In the genomic region with DNA sequence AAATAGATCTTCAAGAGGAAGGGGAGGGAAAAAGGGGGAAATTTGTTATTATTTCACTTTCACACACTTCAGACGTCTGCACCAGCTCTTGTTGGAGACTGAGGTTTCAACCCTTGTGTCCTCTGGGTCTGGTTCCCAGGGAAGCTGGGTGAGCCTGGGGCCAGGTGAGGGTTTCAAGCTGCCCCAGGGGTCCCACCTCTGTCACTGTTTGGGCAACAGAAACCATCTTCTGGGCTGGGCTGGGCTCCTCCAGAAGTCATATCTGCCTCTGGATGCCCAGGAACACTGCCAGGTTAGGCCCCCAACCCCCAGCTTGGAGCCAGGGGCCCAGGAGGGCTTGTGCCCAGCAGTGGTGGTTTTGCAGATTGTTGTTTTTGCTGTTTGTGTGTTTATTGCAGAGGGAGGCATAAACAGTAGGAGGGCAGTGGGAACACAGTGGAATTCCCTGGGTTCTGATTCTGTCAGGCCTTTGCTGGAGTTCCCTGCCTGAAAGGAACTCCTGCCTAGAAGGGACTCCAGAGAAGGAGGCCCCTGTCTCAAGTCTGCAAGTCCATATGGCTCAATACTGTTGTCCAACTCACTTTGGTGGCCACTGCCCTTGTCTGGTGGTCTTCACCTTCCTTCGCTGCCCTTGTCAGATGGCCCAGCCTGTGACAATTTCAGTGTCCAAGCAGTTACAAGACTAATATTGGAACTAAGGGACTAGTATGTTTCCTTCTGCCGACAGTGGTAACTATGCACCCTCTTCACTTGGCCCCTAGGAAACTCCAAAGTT, we compare ENCODE assay signal across 16 cellular contexts. TPM values are rescaled to one million over a fixed set of nuclear protein-coding genes. Genes with fewer than 3 reads are reported as not detected.
DNase-seq lines count a peak whose midpoint lies in the region; ATAC-seq and TF ChIP-seq lines count a peak whose summit lies in the region.
"Had no signal": no experiment of that assay in that cellular context is flagged by ENCODE, and none has a peak within 500 bp of the region (broad histone marks: within the 10 kb centered on the region; RNA-seq: fewer than 3 reads in every experiment).

No MANE protein-coding gene starts in this region.

- TF ChIP-seq EP300 in esophagus muscularis mucosa (IDR thresholded peaks at IDR 0.05) = no peak

- H3K27ac ChIP-seq in PC-9 (no peak overlapping the region), esophagus muscularis mucosa (replicated peaks in 1 of 4) (peak overlapping the region; percentile 27 to 69 (median 63)), thoracic aorta (peak overlapping the region; percentile 57 to 62)

- peaks cover 10% of the 10 kb centered on the region for H3K27me3 Mint-ChIP-seq in activated CD8-positive, alpha-beta T cell treated with anti-CD3 and anti-CD28 coated beads, Interleukin-2, amount 10 ng/mL, durations not matched to agents 7 days and 5 days (ENCODE audit: low read depth)
- peaks cover 5% of the 10 kb centered on the region for H3K27me3 Mint-ChIP-seq in activated CD8-positive, alpha-beta T cell treated with anti-CD3 and anti-CD28 coated beads for 36 hours
- peaks cover 3% of the 10 kb centered on the region for H3K27me3 Mint-ChIP-seq in activated CD4-positive, alpha-beta memory T cell treated with anti-CD3 and anti-CD28 coated beads, Interleukin-2, amount 10 ng/mL, durations not matched to agents 7 days and 5 days

- peaks cover 23% of the 10 kb centered on the region for H3F3A ChIP-seq in PC-9 (ENCODE audit: insufficient read depth, low read depth)

- BruUV-seq in PC-9 (replicated peaks; lab: Mats Ljungman, UMichigan) = no TSS peak

- POLR2A ChIA-PET in activated CD8-positive, alpha-beta T cell treated with anti-CD3 and anti-CD28 coated beads, Interleukin-2, amount 10 ng/mL, durations not matched to agents 7 days and 5 days (lab: Charles Lee) = interaction anchor here (0.6 kb wide), 1 partner anchor 292 kb away, joined by 3 read pairs; no protein-coding TSS in a partner anchor
- POLR2A ChIA-PET in activated CD8-positive, alpha-beta T cell treated with anti-CD3 and anti-CD28 coated beads for 36 hours (lab: Charles Lee) = no interaction called here
- POLR2A ChIA-PET in PC-9 (lab: Charles Lee; ENCODE audit: unreplicated experiment) = interaction anchor here (0.5 kb wide), 1 partner anchor 27 kb away, joined by 5 read pairs; no protein-coding TSS in a partner anchor
- POLR2A ChIA-PET in activated CD4-positive, alpha-beta memory T cell treated with anti-CD3 and anti-CD28 coated beads, Interleukin-2, amount 10 ng/mL, durations not matched to agents 7 days and 5 days (lab: Charles Lee) = no interaction called here

- ATAC-seq in activated CD8-positive, alpha-beta T cell treated with anti-CD3 and anti-CD28 coated beads, Interleukin-2, amount 10 ng/mL, durations not matched to agents 7 days and 5 days = peak; percentile 21
- no peak for ATAC-seq in activated CD8-positive, alpha-beta T cell treated with anti-CD3 and anti-CD28 coated beads for 36 hours
- no peak for ATAC-seq in thoracic aorta (ENCODE audit: insufficient number of reproducible peaks, low FRiP score, low read depth)
- ATAC-seq: T-cell had no signal

- 88% methylated on average over 3 of the region's 3 CpGs for WGBS in esophagus muscularis mucosa

- H3K9me3 ChIP-seq in PC-9 (ENCODE audit: insufficient read depth, low read depth) (no peaks in the 10 kb centered on the region), esophagus muscularis mucosa (no peaks in the 10 kb centered on the region), thoracic aorta (no peaks in the 10 kb centered on the region)
- H3K9me3 ChIP-seq: adrenal gland, tibial nerve had no signal

- intact Hi-C loops in activated CD8-positive, alpha-beta T cell treated with anti-CD3 and anti-CD28 coated beads for 36 hours (cut with micrococcal nuclease) = no loop called here
- intact Hi-C loops in PC-9 (cut with micrococcal nuclease; ENCODE audit: unreplicated experiment) = loop anchor here (1.0 to 10.0 kb wide), 2 partner anchors 65 to 278 kb away; a partner anchor contains a TSS
- intact Hi-C loops in esophagus muscularis mucosa (cut with DNase I) = no loop called here

- H3K27ac Mint-ChIP-seq in activated CD8-positive, alpha-beta T cell treated with anti-CD3 and anti-CD28 coated beads, Interleukin-2, amount 10 ng/mL, durations not matched to agents 7 days and 5 days = peak overlapping the region; percentile 4
- no peak overlapping the region for H3K27ac Mint-ChIP-seq in activated CD8-positive, alpha-beta T cell treated with anti-CD3 and anti-CD28 coated beads for 36 hours
- no peak overlapping the region for H3K27ac Mint-ChIP-seq in activated CD4-positive, alpha-beta memory T cell treated with anti-CD3 and anti-CD28 coated beads, Interleukin-2, amount 10 ng/mL, durations not matched to agents 7 days and 5 days
- H3K27ac Mint-ChIP-seq: GM23338, IgD-negative memory B cell, T-cell had no signal

- no peaks in the 10 kb centered on the region for H3K79me2 ChIP-seq in PC-9 (ENCODE audit: low read depth)

- no peak for DNase-seq in activated CD8-positive, alpha-beta T cell treated with anti-CD3 and anti-CD28 coated beads, Interleukin-2, amount 10 ng/mL, durations not matched to agents 7 days and 5 days
- no peak for DNase-seq in activated CD8-positive, alpha-beta T cell treated with anti-CD3 and anti-CD28 coated beads for 36 hours
- DNase-seq in PC-9 (no peak), esophagus muscularis mucosa (ENCODE audit: extremely low spot score) (no peak), thoracic aorta (ENCODE audit: low spot score) (no peak), NCI-H2171 (lab: John Stamatoyannopoulos, UW) (no peak), NCI-H82 (lab: John Stamatoyannopoulos, UW) (no peak)
- DNase-seq in activated CD4-positive, alpha-beta memory T cell treated with anti-CD3 and anti-CD28 coated beads, Interleukin-2, amount 10 ng/mL, durations not matched to agents 7 days and 5 days = no peak
- DNase-seq: activated CD4-positive, CD25-positive, alpha-beta regulatory T cell treated with anti-CD3 and anti-CD28 coated beads, Interleukin-2, amount 50 U/mL, for 72 hours; NCI-H1417; NCI-H345; T-cell had no signal

- no peaks in the 10 kb centered on the region for H3K36me3 Mint-ChIP-seq in activated CD8-positive, alpha-beta T cell treated with anti-CD3 and anti-CD28 coated beads, Interleukin-2, amount 10 ng/mL, durations not matched to agents 7 days and 5 days (ENCODE audit: low read depth)
- no peaks in the 10 kb centered on the region for H3K36me3 Mint-ChIP-seq in activated CD8-positive, alpha-beta T cell treated with anti-CD3 and anti-CD28 coated beads for 36 hours (ENCODE audit: low read depth)
- no peaks in the 10 kb centered on the region for H3K36me3 Mint-ChIP-seq in activated CD4-positive, alpha-beta memory T cell treated with anti-CD3 and anti-CD28 coated beads, Interleukin-2, amount 10 ng/mL, durations not matched to agents 7 days and 5 days (ENCODE audit: low read depth)
- H3K36me3 Mint-ChIP-seq: IgD-negative memory B cell, T-cell had no signal

- CTCF ChIA-PET in activated CD8-positive, alpha-beta T cell treated with anti-CD3 and anti-CD28 coated beads, Interleukin-2, amount 10 ng/mL, durations not matched to agents 7 days and 5 days (lab: Charles Lee) = interaction anchor here (1.4 kb wide), 1 partner anchor 12 kb away, joined by 6 read pairs; no protein-coding TSS in a partner anchor
- CTCF ChIA-PET in activated CD8-positive, alpha-beta T cell treated with anti-CD3 and anti-CD28 coated beads for 36 hours (lab: Charles Lee) = no interaction called here
- CTCF ChIA-PET in PC-9 (lab: Charles Lee) = interaction anchor here (0.6 kb wide), 1 partner anchor 11 kb away, joined by 7 read pairs; no protein-coding TSS in a partner anchor
- CTCF ChIA-PET in activated CD4-positive, alpha-beta memory T cell treated with anti-CD3 and anti-CD28 coated beads, Interleukin-2, amount 10 ng/mL, durations not matched to agents 7 days and 5 days (lab: Charles Lee) = no interaction called here

- H3K4me1 Mint-ChIP-seq in activated CD8-positive, alpha-beta T cell treated with anti-CD3 and anti-CD28 coated beads, Interleukin-2, amount 10 ng/mL, durations not matched to agents 7 days and 5 days (ENCODE audit: low read depth) = peaks cover 25% of the 10 kb centered on the region
- peaks cover 8% of the 10 kb centered on the region for H3K4me1 Mint-ChIP-seq in activated CD8-positive, alpha-beta T cell treated with anti-CD3 and anti-CD28 coated beads for 36 hours (ENCODE audit: low read depth)
- H3K4me1 Mint-ChIP-seq in activated CD4-positive, alpha-beta memory T cell treated with anti-CD3 and anti-CD28 coated beads, Interleukin-2, amount 10 ng/mL, durations not matched to agents 7 days and 5 days = peaks cover 11% of the 10 kb centered on the region
- H3K4me1 Mint-ChIP-seq: IgD-negative memory B cell had no signal

- no peaks in the 10 kb centered on the region for H3K36me3 ChIP-seq in PC-9 (ENCODE audit: low read depth)
- H3K36me3 ChIP-seq in esophagus muscularis mucosa = peaks cover 0 to 3% (median 0%) of the 10 kb centered on the region in 4 donors
- H3K36me3 ChIP-seq in thoracic aorta = no peaks in the 10 kb centered on the region
- H3K36me3 ChIP-seq: adrenal gland, tibial nerve had no signal

- H2AFZ ChIP-seq in PC-9 = no peak overlapping the region

- H3K4me3 ChIP-seq in PC-9 = no peak overlapping the region
- no peak overlapping the region for H3K4me3 ChIP-seq in esophagus muscularis mucosa
- H3K4me3 ChIP-seq in thoracic aorta = no peak overlapping the region
- H3K4me3 ChIP-seq: adrenal gland, GM23338, tibial nerve had no signal

- no peak for TF ChIP-seq CTCF in activated CD8-positive, alpha-beta T cell treated with anti-CD3 and anti-CD28 coated beads for 36 hours (IDR thresholded peaks at IDR 0.05)
- TF ChIP-seq CTCF in PC-9 (conservative IDR thresholded peaks at IDR 0.05) (no peak), esophagus muscularis mucosa (IDR thresholded peaks at IDR 0.05) (no peak), thoracic aorta (IDR thresholded peaks at IDR 0.05) (no peak)

- peak overlapping the region; percentile 40 for H3K4me3 Mint-ChIP-seq in activated CD8-positive, alpha-beta T cell treated with anti-CD3 and anti-CD28 coated beads, Interleukin-2, amount 10 ng/mL, durations not matched to agents 7 days and 5 days
- no peak overlapping the region for H3K4me3 Mint-ChIP-seq in activated CD8-positive, alpha-beta T cell treated with anti-CD3 and anti-CD28 coated beads for 36 hours
- no peak overlapping the region for H3K4me3 Mint-ChIP-seq in activated CD4-positive, alpha-beta memory T cell treated with anti-CD3 and anti-CD28 coated beads, Interleukin-2, amount 10 ng/mL, durations not matched to agents 7 days and 5 days
- H3K4me3 Mint-ChIP-seq: GM23338, IgD-negative memory B cell, T-cell had no signal

- H4K20me1 ChIP-seq in PC-9 (ENCODE audit: insufficient read depth) = peaks cover 39% of the 10 kb centered on the region

- peaks cover 62% of the 10 kb centered on the region for H3K27me3 ChIP-seq in PC-9 (ENCODE audit: insufficient read depth, low read depth)
- no peaks in the 10 kb centered on the region for H3K27me3 ChIP-seq in esophagus muscularis mucosa
- no peaks in the 10 kb centered on the region for H3K27me3 ChIP-seq in thoracic aorta (replicated peaks; ENCODE audit: insufficient read depth)
- H3K27me3 ChIP-seq: adrenal gland, tibial nerve had no signal

- TF ChIP-seq POLR2A in esophagus muscularis mucosa (IDR thresholded peaks at IDR 0.05; ENCODE audit: low read depth) = no peak

- peaks cover 30% of the 10 kb centered on the region for H3K4me1 ChIP-seq in PC-9 (replicated peaks; ENCODE audit: insufficient read depth)
- H3K4me1 ChIP-seq in esophagus muscularis mucosa = peaks cover 44 to 78% (median 71%) of the 10 kb centered on the region in 4 donors
- H3K4me1 ChIP-seq in thoracic aorta (ENCODE audit: control insufficient read depth in 1 of 2, low read depth in 2 of 2) = peaks cover 25 to 59% of the 10 kb centered on the region in 2 donors
- H3K4me1 ChIP-seq: adrenal gland had no signal

- H3K9me3 Mint-ChIP-seq in activated CD8-positive, alpha-beta T cell treated with anti-CD3 and anti-CD28 coated beads, Interleukin-2, amount 10 ng/mL, durations not matched to agents 7 days and 5 days (ENCODE audit: insufficient read depth) = no peaks in the 10 kb centered on the region
- no peaks in the 10 kb centered on the region for H3K9me3 Mint-ChIP-seq in activated CD8-positive, alpha-beta T cell treated with anti-CD3 and anti-CD28 coated beads for 36 hours
- no peaks in the 10 kb centered on the region for H3K9me3 Mint-ChIP-seq in activated CD4-positive, alpha-beta memory T cell treated with anti-CD3 and anti-CD28 coated beads, Interleukin-2, amount 10 ng/mL, durations not matched to agents 7 days and 5 days
- H3K9me3 Mint-ChIP-seq: GM23338, IgD-negative memory B cell, T-cell had no signal

- H3K9me2 ChIP-seq in PC-9 (ENCODE audit: insufficient read depth) = no peaks in the 10 kb centered on the region

- H3K4me2 ChIP-seq in PC-9 = peak overlapping the region; percentile 41
- H3K4me2 ChIP-seq: GM23338 had no signal

RNA-seq across cellular contexts. Expression of a gene that starts 47.3 kb away (rescaled TPM):
- total RNA-seq in activated CD8-positive, alpha-beta T cell treated with anti-CD3 and anti-CD28 coated beads, Interleukin-2, amount 10 ng/mL, durations not matched to agents 7 days and 5 days = 1 to 10 TPM in 1 of 2 experiments, under 1 TPM in 1; 0.68 to 1.2 TPM
- total RNA-seq in activated CD8-positive, alpha-beta T cell treated with anti-CD3 and anti-CD28 coated beads for 36 hours = 1 to 10 TPM; 1.7 to 2.0 TPM
- total RNA-seq in PC-9 (2021) (0.40 and 0.52 TPM in 2 replicates), esophagus muscularis mucosa (10 to 100 TPM in 2 of 4 donors, 1 to 10 TPM in 2; 6.2 to 11.9 (median 10.5) TPM), thoracic aorta (1 to 10 TPM in 1 of 2 donors, under 1 TPM in 1; 0.27 to 4.0 TPM)
- total RNA-seq in activated CD4-positive, alpha-beta memory T cell treated with anti-CD3 and anti-CD28 coated beads, Interleukin-2, amount 10 ng/mL, durations not matched to agents 7 days and 5 days = 1 to 10 TPM; 3.3 to 4.5 TPM

Comparison
In these comparisons a context has a peak if more than half of its experiments do, and no peak if none do; other contexts are left out.
1. CTCF ChIA-PET loops: an anchor here in activated CD8-positive, alpha-beta T cell treated with anti-CD3 and anti-CD28 coated beads, Interleukin-2, amount 10 ng/mL, durations not matched to agents 7 days and 5 days (1.4 kb wide) and PC-9 (0.6 kb wide); none called in activated CD8-positive, alpha-beta T cell treated with anti-CD3 and anti-CD28 coated beads for 36 hours and activated CD4-positive, alpha-beta memory T cell treated with anti-CD3 and anti-CD28 coated beads, Interleukin-2, amount 10 ng/mL, durations not matched to agents 7 days and 5 days.
2. POLR2A ChIA-PET loops: an anchor here in activated CD8-positive, alpha-beta T cell treated with anti-CD3 and anti-CD28 coated beads, Interleukin-2, amount 10 ng/mL, durations not matched to agents 7 days and 5 days (0.6 kb wide) and PC-9 (0.5 kb wide); none called in activated CD8-positive, alpha-beta T cell treated with anti-CD3 and anti-CD28 coated beads for 36 hours and activated CD4-positive, alpha-beta memory T cell treated with anti-CD3 and anti-CD28 coated beads, Interleukin-2, amount 10 ng/mL, durations not matched to agents 7 days and 5 days.